ENCODE assay signal across 28 cellular contexts in the genomic region with DNA sequence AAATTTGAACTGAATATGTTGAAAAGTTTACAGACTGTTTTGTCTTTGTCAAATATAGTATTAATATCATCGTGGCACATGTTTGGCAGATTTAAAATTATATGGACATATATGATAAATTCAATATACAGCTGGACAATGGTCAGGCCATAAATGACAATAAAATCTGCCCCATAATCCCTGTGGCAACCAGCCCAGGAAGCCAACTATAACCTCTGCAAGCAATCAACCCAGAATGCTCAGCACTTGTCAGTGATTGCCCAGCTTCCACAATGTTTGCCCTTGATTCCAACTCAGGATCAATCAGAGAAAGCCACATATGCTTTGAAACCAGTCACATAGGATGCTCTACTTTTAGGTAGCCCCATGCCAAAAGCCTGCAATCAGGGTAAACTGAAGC.
"Had no signal": no experiment of that assay in that cellular context is flagged by ENCODE, and none has a peak within 500 bp of the region (broad histone marks: within the 10 kb centered on the region; RNA-seq: fewer than 3 reads in every experiment).

No MANE protein-coding gene starts in this region.

- H3K36me3 Mint-ChIP-seq: activated naive CD4-positive, alpha-beta T cell treated with anti-CD3 and anti-CD28 coated beads, Interleukin-2, amount 50 U/mL, for 72 hours; WTC11 had no signal

- FAIRE-seq: bronchial epithelial cell had no signal

- H3K4me3 Mint-ChIP-seq: activated CD8-positive, alpha-beta T cell treated with anti-CD3 and anti-CD28 coated beads, Interleukin-2, amount 10 ng/mL, durations not matched to agents 7 days and 5 days; activated naive CD8-positive, alpha-beta T cell treated with anti-CD3 and anti-CD28 coated beads, Interleukin-2, amount 50 U/mL, for 24 hours; activated T-cell treated with anti-CD3 and anti-CD28 coated beads, Interleukin-2, amount 50 U/mL, for 24 hours; activated T-helper 1 cell treated with anti-CD3 and anti-CD28 coated beads, Interleukin-12 subunit alpha, Interleukin-12 subunit beta, Interleukin-2, Interleukin-4 antibody, amounts not matched to agents 30 ng/mL and 10 ng/mL and 1 ng/mL, durations not matched to agents 14 hours and 24 hours and 36 hours; T-helper 17 cell; WTC11 had no signal

- H3K27ac ChIP-seq: ascending aorta, body of pancreas had no signal

- H3K4me3 ChIP-seq: ascending aorta, body of pancreas had no signal

- H3K4me1 Mint-ChIP-seq: activated naive CD8-positive, alpha-beta T cell treated with anti-CD3 and anti-CD28 coated beads, Interleukin-2, amount 50 U/mL, for 24 hours; T-helper 17 cell had no signal

- ATAC-seq: activated CD8-positive, alpha-beta T cell treated with anti-CD3 and anti-CD28 coated beads, Interleukin-2, amount 10 ng/mL, durations not matched to agents 7 days and 5 days; activated naive CD4-positive, alpha-beta T cell treated with anti-CD3 and anti-CD28 coated beads, Interleukin-2, amount 50 U/mL, for 72 hours; activated naive CD8-positive, alpha-beta T cell treated with anti-CD3 and anti-CD28 coated beads, Interleukin-2, amount 50 U/mL, for 24 hours; body of pancreas; T-helper 17 cell had no signal

- H3K9me3 ChIP-seq: ascending aorta, body of pancreas had no signal

- H3K4me1 ChIP-seq: ascending aorta, body of pancreas had no signal

- H3K27me3 Mint-ChIP-seq: activated naive CD8-positive, alpha-beta T cell treated with anti-CD3 and anti-CD28 coated beads, Interleukin-2, amount 50 U/mL, for 24 hours; activated T-cell treated with anti-CD3 and anti-CD28 coated beads, Interleukin-2, amount 50 U/mL, for 24 hours; T-helper 17 cell had no signal

- H3K27ac Mint-ChIP-seq: activated CD8-positive, alpha-beta T cell treated with anti-CD3 and anti-CD28 coated beads, Interleukin-2, amount 10 ng/mL, durations not matched to agents 7 days and 5 days; activated naive CD4-positive, alpha-beta T cell treated with anti-CD3 and anti-CD28 coated beads, Interleukin-2, amount 50 U/mL, for 72 hours; activated naive CD8-positive, alpha-beta T cell treated with anti-CD3 and anti-CD28 coated beads, Interleukin-2, amount 50 U/mL, for 24 hours; activated T-cell treated with anti-CD3 and anti-CD28 coated beads, Interleukin-2, amount 50 U/mL, for 24 hours; activated T-helper 1 cell treated with anti-CD3 and anti-CD28 coated beads, Interleukin-12 subunit alpha, Interleukin-12 subunit beta, Interleukin-2, Interleukin-4 antibody, amounts not matched to agents 30 ng/mL and 10 ng/mL and 1 ng/mL, durations not matched to agents 14 hours and 24 hours and 36 hours; T-helper 17 cell; WTC11 had no signal

- H3K36me3 ChIP-seq: ascending aorta had no signal

- DNase-seq: activated CD4-positive, alpha-beta T cell treated with anti-CD3 and anti-CD28 coated beads for 48 hours; activated CD4-positive, alpha-beta T cell treated with anti-CD3 and anti-CD28 coated beads, Interleukin-2, amount 50 U/mL, for 4 hours; activated CD4-positive, CD25-positive, alpha-beta regulatory T cell treated with anti-CD3 and anti-CD28 coated beads, Interleukin-2, amount 50 U/mL, for 72 hours; activated CD8-positive, alpha-beta memory T cell treated with anti-CD3 and anti-CD28 coated beads, Interleukin-2, amount 50 U/mL, for 48 hours; activated CD8-positive, alpha-beta T cell treated with anti-CD3 and anti-CD28 coated beads, Interleukin-2, amount 10 ng/mL, durations not matched to agents 7 days and 5 days; activated effector memory CD4-positive, alpha-beta T cell treated with Interleukin-2 at 50 U/mL for 16 hours; activated naive CD4-positive, alpha-beta T cell treated with Interleukin-2 at 50 U/mL for 16 hours; activated naive CD8-positive, alpha-beta T cell treated with anti-CD3 and anti-CD28 coated beads, Interleukin-2, amount 50 U/mL, for 24 hours; activated T-cell treated with anti-CD3 and anti-CD28 coated beads, Interleukin-2, amount 50 U/mL, for 24 hours; amniotic stem cell; body of pancreas; central memory CD4-positive, alpha-beta T cell; NCI-H1048; NCI-H146; NCI-H1930; NCI-H2171; NCI-H2227 treated with DMSO at 0.1 percent for 48 hours; NCI-H446 treated with DMSO at 0.1 percent for 48 hours; NCI-H524 treated with DMSO at 0.1 percent for 48 hours; NCI-H748 treated with DMSO at 0.1 percent for 48 hours; SIG-M5; T-helper 17 cell; T-helper 9 cell had no signal

- H3K27me3 ChIP-seq: ascending aorta, body of pancreas had no signal

- H3K9me3 Mint-ChIP-seq: activated naive CD8-positive, alpha-beta T cell treated with anti-CD3 and anti-CD28 coated beads, Interleukin-2, amount 50 U/mL, for 24 hours; activated T-helper 1 cell treated with anti-CD3 and anti-CD28 coated beads, Interleukin-12 subunit alpha, Interleukin-12 subunit beta, Interleukin-2, Interleukin-4 antibody, amounts not matched to agents 30 ng/mL and 10 ng/mL and 1 ng/mL, durations not matched to agents 14 hours and 24 hours and 36 hours; WTC11 had no signal
